Comparison of ENCODE assay signal across 8 cellular contexts in the genomic region with DNA sequence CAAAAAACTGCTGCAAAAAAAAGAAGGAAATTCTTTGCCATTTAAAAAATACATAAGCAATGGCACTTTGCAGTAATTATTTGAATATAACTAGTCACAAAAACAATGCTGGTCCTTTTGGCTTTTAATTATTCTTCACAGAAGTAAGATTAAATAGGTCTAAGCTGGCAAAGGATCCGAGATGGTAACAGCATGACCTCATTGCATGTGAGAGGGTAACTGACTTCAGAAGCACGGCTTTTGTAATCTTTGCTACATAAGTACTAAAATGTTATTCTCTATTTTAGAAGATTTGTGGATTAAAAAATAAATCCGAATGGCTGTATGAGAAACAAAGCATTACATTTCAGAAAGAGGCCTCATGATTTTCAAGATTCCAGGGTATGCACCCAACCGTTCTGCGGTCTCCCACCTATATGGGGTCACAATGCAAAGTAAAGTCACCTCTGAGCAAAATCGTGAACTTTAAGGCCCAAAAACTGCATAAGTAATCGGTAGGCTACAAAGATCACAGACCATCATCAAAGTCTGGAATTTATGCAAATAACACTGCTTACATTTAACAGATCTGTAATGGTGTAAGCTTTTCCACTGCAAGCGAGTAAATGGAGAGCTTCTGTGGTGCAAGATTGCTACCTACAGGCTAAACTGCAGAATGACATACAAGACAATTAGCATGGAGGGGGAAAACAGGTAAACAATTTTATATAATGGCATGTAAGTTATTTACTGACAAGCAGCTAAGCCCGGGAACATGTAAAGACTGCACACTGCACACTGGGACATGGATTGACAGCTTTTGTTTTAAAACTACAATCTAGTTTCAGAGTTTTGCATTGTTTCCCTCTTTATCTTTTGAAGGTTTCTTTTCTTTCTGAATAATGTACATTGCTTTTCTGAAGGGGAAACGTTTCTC.
A peak's percentile ranks its signal among the peaks of the same experiment; 100 is the strongest.
DNase-seq lines count a peak whose midpoint lies in the region; ATAC-seq, FAIRE-seq and TF ChIP-seq lines count a peak whose summit lies in the region.

No MANE protein-coding gene starts in this region.

- ATAC-seq in GM18502 (IDR thresholded peaks at IDR 0.05; ENCODE audit: poor library complexity, unreplicated experiment) (peak; percentile 95), HG02798 (IDR thresholded peaks at IDR 0.05; ENCODE audit: poor library complexity, unreplicated experiment) (peak; percentile 91), pancreas (peak in 3 of 4 donors; percentile 78 to 83 (median 81))

- FAIRE-seq in TTC549 (lab: Jason Lieb, UNC) (peak; percentile 97), pancreas (lab: Jason Lieb, UNC) (no peak)

- intact Hi-C loops in pancreas (cut with DNase I) = no loop called here

- no peak overlapping the region for H3K27ac ChIP-seq in pancreas

- H3K36me3 ChIP-seq in pancreas = no peaks in the 10 kb centered on the region

- no peaks in the 10 kb centered on the region for H3K27me3 ChIP-seq in pancreas

- peak; percentile 27 for DNase-seq in COLO829 (ENCODE audit: low spot score)
- DNase-seq in NCI-H1092 treated with DMSO at 0.1 percent for 48 hours (lab: John Stamatoyannopoulos, UW) = peak; percentile 18
- DNase-seq in fibroblast of peridontal ligament (ENCODE audit: extremely low read depth) = peak; percentile 79
- DNase-seq in pancreas = no peak
- DNase-seq in NK-92 treated with Interleukin-12 subunit alpha and Interleukin-12 subunit beta, amount 100 ng/mL, for 24 hours (lab: John Stamatoyannopoulos, UW) = no peak

- H3K9me3 ChIP-seq in pancreas = no peaks in the 10 kb centered on the region

- TF ChIP-seq CTCF in pancreas (IDR thresholded peaks at IDR 0.05) = peak in 2 of 4 donors; percentile 18 to 40

- WGBS in pancreas, 2 donors = 32 to 33% methylated on average over 10 of the region's 10 CpGs

- H3K4me1 ChIP-seq in pancreas = no peaks in the 10 kb centered on the region

- no peak overlapping the region for H3K4me3 ChIP-seq in pancreas

Comparison
In these comparisons a context has a peak if more than half of its experiments do, and no peak if none do; other contexts are left out.
1. DNase-seq: peak in COLO829 (single experiment), NCI-H1092 treated with DMSO at 0.1 percent for 48 hours (single experiment) and fibroblast of peridontal ligament (single experiment); none in pancreas (0 of 6) and NK-92 treated with Interleukin-12 subunit alpha and Interleukin-12 subunit beta, amount 100 ng/mL, for 24 hours (single experiment).
2. Peak in every context shown above with its lines, with median percentiles within 50 percentile points of each other: ATAC-seq.